ENCODE assay signal across 28 cellular contexts in genomic region chr7:148021507-148022045, GRCh38.
"Had no signal": no experiment of that assay in that cellular context is flagged by ENCODE, and none has a peak within 500 bp of the region (broad histone marks: within the 10 kb centered on the region; RNA-seq: fewer than 3 reads in every experiment).

No MANE protein-coding gene starts in this region.

- ATAC-seq: effector memory CD8-positive, alpha-beta T cell; heart right ventricle; left colon; lower lobe of right lung; natural killer cell; pancreas; sciatic nerve had no signal

- H3K4me1 Mint-ChIP-seq: natural killer cell had no signal

- H3K4me3 ChIP-seq: esophagus squamous epithelium, heart right ventricle, left ventricle myocardium inferior, lower lobe of right lung, pancreas, smooth muscle cell, stomach, thyroid gland, vagina had no signal

- H3K4me2 ChIP-seq: smooth muscle cell had no signal

- H3K27me3 Mint-ChIP-seq: effector memory CD8-positive, alpha-beta T cell had no signal

- H3K27ac Mint-ChIP-seq: effector memory CD8-positive, alpha-beta T cell; natural killer cell had no signal

- H3K4me1 ChIP-seq: esophagus squamous epithelium, heart right ventricle, left ventricle myocardium inferior, lower lobe of right lung, pancreas, stomach, thyroid gland, vagina had no signal

- H3K36me3 Mint-ChIP-seq: natural killer cell had no signal

- H3K36me3 ChIP-seq: esophagus squamous epithelium, heart right ventricle, left ventricle myocardium inferior, lower lobe of right lung, neutrophil, pancreas, stomach, thyroid gland, vagina had no signal

- H3K27me3 ChIP-seq: esophagus squamous epithelium, heart right ventricle, neutrophil, pancreas, stomach, thyroid gland, vagina had no signal

- DNase-seq: cortex of kidney; effector memory CD8-positive, alpha-beta T cell; erythroblast; esophagus squamous epithelium; foreskin melanocyte; glutamatergic neuron; heart right ventricle; hippocampal formation; kidney glomerular epithelial cell; left colon; left ventricle myocardium inferior; lower lobe of right lung; natural killer cell; pancreas; stimulated activated CD4-positive, alpha-beta T cell treated with anti-CD3 and anti-CD28 coated beads, Interleukin-12 subunit alpha, Interleukin-12 subunit beta, amount 100 ng/mL, for 4 hours; stimulated activated CD4-positive, alpha-beta T cell treated with anti-CD3 and anti-CD28 coated beads, Interleukin-1b, Interleukin-23, amount 100 ng/mL, for 48 hours; stimulated activated CD4-positive, alpha-beta T cell treated with anti-CD3 and anti-CD28 coated beads, Interleukin-4, amount 100 ng/mL, for 1 hour; stimulated activated CD8-positive, alpha-beta memory T cell treated with anti-CD3 and anti-CD28 coated beads, Interleukin-4, amount 100 ng/mL, for 48 hours; stimulated activated naive CD4-positive, alpha-beta T cell treated with Interleukin-2 at 50 U/mL for 16 hours; stomach; thyroid gland; trophoblast cell had no signal

- H3K4me3 Mint-ChIP-seq: effector memory CD8-positive, alpha-beta T cell; natural killer cell had no signal

- H3K27ac ChIP-seq: esophagus squamous epithelium, heart right ventricle, left ventricle myocardium inferior, lower lobe of right lung, neutrophil, pancreas, stomach, thyroid gland, vagina had no signal

- FAIRE-seq: endometrium, islet of Langerhans, pancreas had no signal

- H3K9me3 ChIP-seq: esophagus squamous epithelium, heart right ventricle, left ventricle myocardium inferior, lower lobe of right lung, neutrophil, pancreas, stomach, thyroid gland, vagina had no signal
